Comparison of ENCODE assay signal across 1 cellular context in genomic region chr16:81035975-81036750, GRCh38.
TF ChIP-seq lines count a peak whose summit lies in the region.

No MANE protein-coding gene starts in this region.

TF ChIP-seq in K562, 482 proteins besides CTCF, POLR2A, EP300 and RAD21 (continued from another document and continues in another):
- TF ChIP-seq ZNF518B (CRISPR knock-in tag; IDR thresholded peaks at IDR 0.05) (no peak), ZNF165 (CRISPR knock-in tag; IDR thresholded peaks at IDR 0.05; ENCODE audit: borderline replicate concordance) (no peak), NRF1 (conservative IDR thresholded peaks at IDR 0.05 in 1 of 2, IDR thresholded peaks at IDR 0.05 in 1 of 2) (peak in 1 of 2 experiments; percentile 27; a peak in 2 of 4 replicates), MCM2 (IDR thresholded peaks at IDR 0.05; ENCODE audit: low read depth) (no peak), U2AF2 (optimal IDR thresholded peaks at IDR 0.05; ENCODE audit: low read depth, low read length) (no peak), E2F8 (IDR thresholded peaks at IDR 0.05; ENCODE audit: low read depth, partially characterized antibody) (no peak), NFATC3 (IDR thresholded peaks at IDR 0.05) (no peak), NCOA4 (IDR thresholded peaks at IDR 0.05; ENCODE audit: partially characterized antibody) (no peak), ZSCAN29 (IDR thresholded peaks at IDR 0.05) (no peak), NBN (IDR thresholded peaks at IDR 0.05; ENCODE audit: low read depth) (no peak), PHF20 (IDR thresholded peaks at IDR 0.05; ENCODE audit: partially characterized antibody) (no peak), NFIX (CRISPR knock-in tag; IDR thresholded peaks at IDR 0.05; ENCODE audit: low read depth) (no peak), ETV5 (CRISPR knock-in tag; IDR thresholded peaks at IDR 0.05; ENCODE audit: low read depth) (peak; percentile 52; the same call in 1 of the 2 replicates), SRSF9 (IDR thresholded peaks at IDR 0.05; ENCODE audit: borderline replicate concordance, low read depth, low read length) (no peak), RBM22 (IDR thresholded peaks at IDR 0.05; ENCODE audit: low read depth, low read length, poor library complexity, severe bottlenecking) (no peak), PML (IDR thresholded peaks at IDR 0.05; ENCODE audit: low read length) (no peak), ARID1B (IDR thresholded peaks at IDR 0.05) (no peak), ZBTB1 (CRISPR knock-in tag; IDR thresholded peaks at IDR 0.05; ENCODE audit: borderline replicate concordance, low read depth) (no peak), FOXA3 (CRISPR knock-in tag; conservative IDR thresholded peaks at IDR 0.05 in 1 of 2, IDR thresholded peaks at IDR 0.05 in 1 of 2) (no peak), PYGO2 (tag; IDR thresholded peaks at IDR 0.05) (no peak), PTTG1 (tag; IDR thresholded peaks at IDR 0.05; ENCODE audit: low read depth) (no peak), TBL1XR1 (IDR thresholded peaks at IDR 0.05; ENCODE audit: low read length in 2 of 2) (no peak), KDM2B (CRISPR knock-in tag; IDR thresholded peaks at IDR 0.05) (no peak), GTF3C2 (IDR thresholded peaks at IDR 0.05; ENCODE audit: borderline replicate concordance, extremely low read depth, insufficient read length) (no peak), ZNF695 (CRISPR knock-in tag; IDR thresholded peaks at IDR 0.05) (no peak)
- TF ChIP-seq, protein P1, sequence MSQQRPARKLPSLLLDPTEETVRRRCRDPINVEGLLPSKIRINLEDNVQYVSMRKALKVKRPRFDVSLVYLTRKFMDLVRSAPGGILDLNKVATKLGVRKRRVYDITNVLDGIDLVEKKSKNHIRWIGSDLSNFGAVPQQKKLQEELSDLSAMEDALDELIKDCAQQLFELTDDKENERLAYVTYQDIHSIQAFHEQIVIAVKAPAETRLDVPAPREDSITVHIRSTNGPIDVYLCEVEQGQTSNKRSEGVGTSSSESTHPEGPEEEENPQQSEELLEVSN (IDR thresholded peaks at IDR 0.05; ENCODE audit: borderline replicate concordance in 1 of 2, extremely low read depth in 1 of 2, insufficient read depth in 1 of 2, insufficient read length in 1 of 2, low read depth in 1 of 2, low read length in 1 of 2, poor library complexity in 1 of 2, severe bottlenecking in 1 of 2): peak; percentile 12 to 56
- TF ChIP-seq, protein P2, sequence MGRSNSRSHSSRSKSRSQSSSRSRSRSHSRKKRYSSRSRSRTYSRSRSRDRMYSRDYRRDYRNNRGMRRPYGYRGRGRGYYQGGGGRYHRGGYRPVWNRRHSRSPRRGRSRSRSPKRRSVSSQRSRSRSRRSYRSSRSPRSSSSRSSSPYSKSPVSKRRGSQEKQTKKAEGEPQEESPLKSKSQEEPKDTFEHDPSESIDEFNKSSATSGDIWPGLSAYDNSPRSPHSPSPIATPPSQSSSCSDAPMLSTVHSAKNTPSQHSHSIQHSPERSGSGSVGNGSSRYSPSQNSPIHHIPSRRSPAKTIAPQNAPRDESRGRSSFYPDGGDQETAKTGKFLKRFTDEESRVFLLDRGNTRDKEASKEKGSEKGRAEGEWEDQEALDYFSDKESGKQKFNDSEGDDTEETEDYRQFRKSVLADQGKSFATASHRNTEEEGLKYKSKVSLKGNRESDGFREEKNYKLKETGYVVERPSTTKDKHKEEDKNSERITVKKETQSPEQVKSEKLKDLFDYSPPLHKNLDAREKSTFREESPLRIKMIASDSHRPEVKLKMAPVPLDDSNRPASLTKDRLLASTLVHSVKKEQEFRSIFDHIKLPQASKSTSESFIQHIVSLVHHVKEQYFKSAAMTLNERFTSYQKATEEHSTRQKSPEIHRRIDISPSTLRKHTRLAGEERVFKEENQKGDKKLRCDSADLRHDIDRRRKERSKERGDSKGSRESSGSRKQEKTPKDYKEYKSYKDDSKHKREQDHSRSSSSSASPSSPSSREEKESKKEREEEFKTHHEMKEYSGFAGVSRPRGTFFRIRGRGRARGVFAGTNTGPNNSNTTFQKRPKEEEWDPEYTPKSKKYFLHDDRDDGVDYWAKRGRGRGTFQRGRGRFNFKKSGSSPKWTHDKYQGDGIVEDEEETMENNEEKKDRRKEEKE (IDR thresholded peaks at IDR 0.05; ENCODE audit: borderline replicate concordance in 1 of 2, control insufficient read depth in 1 of 2, low read depth in 2 of 2, low read length in 1 of 2): no peak
- TF ChIP-seq, protein P3, sequence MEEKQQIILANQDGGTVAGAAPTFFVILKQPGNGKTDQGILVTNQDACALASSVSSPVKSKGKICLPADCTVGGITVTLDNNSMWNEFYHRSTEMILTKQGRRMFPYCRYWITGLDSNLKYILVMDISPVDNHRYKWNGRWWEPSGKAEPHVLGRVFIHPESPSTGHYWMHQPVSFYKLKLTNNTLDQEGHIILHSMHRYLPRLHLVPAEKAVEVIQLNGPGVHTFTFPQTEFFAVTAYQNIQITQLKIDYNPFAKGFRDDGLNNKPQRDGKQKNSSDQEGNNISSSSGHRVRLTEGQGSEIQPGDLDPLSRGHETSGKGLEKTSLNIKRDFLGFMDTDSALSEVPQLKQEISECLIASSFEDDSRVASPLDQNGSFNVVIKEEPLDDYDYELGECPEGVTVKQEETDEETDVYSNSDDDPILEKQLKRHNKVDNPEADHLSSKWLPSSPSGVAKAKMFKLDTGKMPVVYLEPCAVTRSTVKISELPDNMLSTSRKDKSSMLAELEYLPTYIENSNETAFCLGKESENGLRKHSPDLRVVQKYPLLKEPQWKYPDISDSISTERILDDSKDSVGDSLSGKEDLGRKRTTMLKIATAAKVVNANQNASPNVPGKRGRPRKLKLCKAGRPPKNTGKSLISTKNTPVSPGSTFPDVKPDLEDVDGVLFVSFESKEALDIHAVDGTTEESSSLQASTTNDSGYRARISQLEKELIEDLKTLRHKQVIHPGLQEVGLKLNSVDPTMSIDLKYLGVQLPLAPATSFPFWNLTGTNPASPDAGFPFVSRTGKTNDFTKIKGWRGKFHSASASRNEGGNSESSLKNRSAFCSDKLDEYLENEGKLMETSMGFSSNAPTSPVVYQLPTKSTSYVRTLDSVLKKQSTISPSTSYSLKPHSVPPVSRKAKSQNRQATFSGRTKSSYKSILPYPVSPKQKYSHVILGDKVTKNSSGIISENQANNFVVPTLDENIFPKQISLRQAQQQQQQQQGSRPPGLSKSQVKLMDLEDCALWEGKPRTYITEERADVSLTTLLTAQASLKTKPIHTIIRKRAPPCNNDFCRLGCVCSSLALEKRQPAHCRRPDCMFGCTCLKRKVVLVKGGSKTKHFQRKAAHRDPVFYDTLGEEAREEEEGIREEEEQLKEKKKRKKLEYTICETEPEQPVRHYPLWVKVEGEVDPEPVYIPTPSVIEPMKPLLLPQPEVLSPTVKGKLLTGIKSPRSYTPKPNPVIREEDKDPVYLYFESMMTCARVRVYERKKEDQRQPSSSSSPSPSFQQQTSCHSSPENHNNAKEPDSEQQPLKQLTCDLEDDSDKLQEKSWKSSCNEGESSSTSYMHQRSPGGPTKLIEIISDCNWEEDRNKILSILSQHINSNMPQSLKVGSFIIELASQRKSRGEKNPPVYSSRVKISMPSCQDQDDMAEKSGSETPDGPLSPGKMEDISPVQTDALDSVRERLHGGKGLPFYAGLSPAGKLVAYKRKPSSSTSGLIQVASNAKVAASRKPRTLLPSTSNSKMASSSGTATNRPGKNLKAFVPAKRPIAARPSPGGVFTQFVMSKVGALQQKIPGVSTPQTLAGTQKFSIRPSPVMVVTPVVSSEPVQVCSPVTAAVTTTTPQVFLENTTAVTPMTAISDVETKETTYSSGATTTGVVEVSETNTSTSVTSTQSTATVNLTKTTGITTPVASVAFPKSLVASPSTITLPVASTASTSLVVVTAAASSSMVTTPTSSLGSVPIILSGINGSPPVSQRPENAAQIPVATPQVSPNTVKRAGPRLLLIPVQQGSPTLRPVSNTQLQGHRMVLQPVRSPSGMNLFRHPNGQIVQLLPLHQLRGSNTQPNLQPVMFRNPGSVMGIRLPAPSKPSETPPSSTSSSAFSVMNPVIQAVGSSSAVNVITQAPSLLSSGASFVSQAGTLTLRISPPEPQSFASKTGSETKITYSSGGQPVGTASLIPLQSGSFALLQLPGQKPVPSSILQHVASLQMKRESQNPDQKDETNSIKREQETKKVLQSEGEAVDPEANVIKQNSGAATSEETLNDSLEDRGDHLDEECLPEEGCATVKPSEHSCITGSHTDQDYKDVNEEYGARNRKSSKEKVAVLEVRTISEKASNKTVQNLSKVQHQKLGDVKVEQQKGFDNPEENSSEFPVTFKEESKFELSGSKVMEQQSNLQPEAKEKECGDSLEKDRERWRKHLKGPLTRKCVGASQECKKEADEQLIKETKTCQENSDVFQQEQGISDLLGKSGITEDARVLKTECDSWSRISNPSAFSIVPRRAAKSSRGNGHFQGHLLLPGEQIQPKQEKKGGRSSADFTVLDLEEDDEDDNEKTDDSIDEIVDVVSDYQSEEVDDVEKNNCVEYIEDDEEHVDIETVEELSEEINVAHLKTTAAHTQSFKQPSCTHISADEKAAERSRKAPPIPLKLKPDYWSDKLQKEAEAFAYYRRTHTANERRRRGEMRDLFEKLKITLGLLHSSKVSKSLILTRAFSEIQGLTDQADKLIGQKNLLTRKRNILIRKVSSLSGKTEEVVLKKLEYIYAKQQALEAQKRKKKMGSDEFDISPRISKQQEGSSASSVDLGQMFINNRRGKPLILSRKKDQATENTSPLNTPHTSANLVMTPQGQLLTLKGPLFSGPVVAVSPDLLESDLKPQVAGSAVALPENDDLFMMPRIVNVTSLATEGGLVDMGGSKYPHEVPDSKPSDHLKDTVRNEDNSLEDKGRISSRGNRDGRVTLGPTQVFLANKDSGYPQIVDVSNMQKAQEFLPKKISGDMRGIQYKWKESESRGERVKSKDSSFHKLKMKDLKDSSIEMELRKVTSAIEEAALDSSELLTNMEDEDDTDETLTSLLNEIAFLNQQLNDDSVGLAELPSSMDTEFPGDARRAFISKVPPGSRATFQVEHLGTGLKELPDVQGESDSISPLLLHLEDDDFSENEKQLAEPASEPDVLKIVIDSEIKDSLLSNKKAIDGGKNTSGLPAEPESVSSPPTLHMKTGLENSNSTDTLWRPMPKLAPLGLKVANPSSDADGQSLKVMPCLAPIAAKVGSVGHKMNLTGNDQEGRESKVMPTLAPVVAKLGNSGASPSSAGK (IDR thresholded peaks at IDR 0.05): no peak
- TF ChIP-seq, protein P4, sequence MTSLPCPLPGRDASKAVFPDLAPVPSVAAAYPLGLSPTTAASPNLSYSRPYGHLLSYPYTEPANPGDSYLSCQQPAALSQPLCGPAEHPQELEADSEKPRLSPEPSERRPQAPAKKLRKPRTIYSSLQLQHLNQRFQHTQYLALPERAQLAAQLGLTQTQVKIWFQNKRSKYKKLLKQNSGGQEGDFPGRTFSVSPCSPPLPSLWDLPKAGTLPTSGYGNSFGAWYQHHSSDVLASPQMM (CRISPR knock-in tag; IDR thresholded peaks at IDR 0.05): no peak
- TF ChIP-seq, protein P5, sequence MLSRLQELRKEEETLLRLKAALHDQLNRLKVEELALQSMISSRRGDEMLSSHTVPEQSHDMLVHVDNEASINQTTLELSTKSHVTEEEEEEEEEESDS (CRISPR knock-in tag; IDR thresholded peaks at IDR 0.05): no peak
